Comparison of ENCODE assay signal across 1 cellular context in genomic region chr3:116265976-116266584, GRCh38.
A peak's percentile ranks its signal among the peaks of the same experiment; 100 is the strongest.
TF ChIP-seq lines count a peak whose summit lies in the region.

No MANE protein-coding gene starts in this region.

TF ChIP-seq in GM12878, 131 proteins besides CTCF, POLR2A, EP300 and RAD21 (continued from another document and continues in another):
- TF ChIP-seq ZNF24 (IDR thresholded peaks at IDR 0.05), result no peak
- TF ChIP-seq LARP7 (IDR thresholded peaks at IDR 0.05), result no peak
- TF ChIP-seq, protein P1, sequence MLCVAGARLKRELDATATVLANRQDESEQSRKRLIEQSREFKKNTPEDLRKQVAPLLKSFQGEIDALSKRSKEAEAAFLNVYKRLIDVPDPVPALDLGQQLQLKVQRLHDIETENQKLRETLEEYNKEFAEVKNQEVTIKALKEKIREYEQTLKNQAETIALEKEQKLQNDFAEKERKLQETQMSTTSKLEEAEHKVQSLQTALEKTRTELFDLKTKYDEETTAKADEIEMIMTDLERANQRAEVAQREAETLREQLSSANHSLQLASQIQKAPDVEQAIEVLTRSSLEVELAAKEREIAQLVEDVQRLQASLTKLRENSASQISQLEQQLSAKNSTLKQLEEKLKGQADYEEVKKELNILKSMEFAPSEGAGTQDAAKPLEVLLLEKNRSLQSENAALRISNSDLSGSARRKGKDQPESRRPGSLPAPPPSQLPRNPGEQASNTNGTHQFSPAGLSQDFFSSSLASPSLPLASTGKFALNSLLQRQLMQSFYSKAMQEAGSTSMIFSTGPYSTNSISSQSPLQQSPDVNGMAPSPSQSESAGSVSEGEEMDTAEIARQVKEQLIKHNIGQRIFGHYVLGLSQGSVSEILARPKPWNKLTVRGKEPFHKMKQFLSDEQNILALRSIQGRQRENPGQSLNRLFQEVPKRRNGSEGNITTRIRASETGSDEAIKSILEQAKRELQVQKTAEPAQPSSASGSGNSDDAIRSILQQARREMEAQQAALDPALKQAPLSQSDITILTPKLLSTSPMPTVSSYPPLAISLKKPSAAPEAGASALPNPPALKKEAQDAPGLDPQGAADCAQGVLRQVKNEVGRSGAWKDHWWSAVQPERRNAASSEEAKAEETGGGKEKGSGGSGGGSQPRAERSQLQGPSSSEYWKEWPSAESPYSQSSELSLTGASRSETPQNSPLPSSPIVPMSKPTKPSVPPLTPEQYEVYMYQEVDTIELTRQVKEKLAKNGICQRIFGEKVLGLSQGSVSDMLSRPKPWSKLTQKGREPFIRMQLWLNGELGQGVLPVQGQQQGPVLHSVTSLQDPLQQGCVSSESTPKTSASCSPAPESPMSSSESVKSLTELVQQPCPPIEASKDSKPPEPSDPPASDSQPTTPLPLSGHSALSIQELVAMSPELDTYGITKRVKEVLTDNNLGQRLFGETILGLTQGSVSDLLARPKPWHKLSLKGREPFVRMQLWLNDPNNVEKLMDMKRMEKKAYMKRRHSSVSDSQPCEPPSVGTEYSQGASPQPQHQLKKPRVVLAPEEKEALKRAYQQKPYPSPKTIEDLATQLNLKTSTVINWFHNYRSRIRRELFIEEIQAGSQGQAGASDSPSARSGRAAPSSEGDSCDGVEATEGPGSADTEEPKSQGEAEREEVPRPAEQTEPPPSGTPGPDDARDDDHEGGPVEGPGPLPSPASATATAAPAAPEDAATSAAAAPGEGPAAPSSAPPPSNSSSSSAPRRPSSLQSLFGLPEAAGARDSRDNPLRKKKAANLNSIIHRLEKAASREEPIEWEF (IDR thresholded peaks at IDR 0.05; ENCODE audit: insufficient replicate concordance, low read depth, low read length), result no peak
- 0 out of 2 replicates have a peak, but pooled peaks have one; percentile 33 for TF ChIP-seq CHD2 (IDR thresholded peaks at IDR 0.05; ENCODE audit: borderline replicate concordance, low read depth, low read length)
- TF ChIP-seq MTA2 (IDR thresholded peaks at IDR 0.05; ENCODE audit: low read depth), result peak; percentile 98
- TF ChIP-seq RFX5 (IDR thresholded peaks at IDR 0.05; ENCODE audit: low read depth, low read length), result no peak
- no peak for TF ChIP-seq SP1 (IDR thresholded peaks at IDR 0.05; ENCODE audit: low read depth, low read length)
- no peak for TF ChIP-seq POLR2AphosphoS2 (IDR thresholded peaks at IDR 0.05; ENCODE audit: low read depth, low read length)
- TF ChIP-seq FOS (IDR thresholded peaks at IDR 0.05; ENCODE audit: borderline replicate concordance, extremely low read depth, insufficient read length), result no peak
- TF ChIP-seq ZNF274 (IDR thresholded peaks at IDR 0.05; ENCODE audit: insufficient read depth, insufficient read length), result no peak
- TF ChIP-seq BCLAF1 (IDR thresholded peaks at IDR 0.05), result no peak
- TF ChIP-seq, protein P2, sequence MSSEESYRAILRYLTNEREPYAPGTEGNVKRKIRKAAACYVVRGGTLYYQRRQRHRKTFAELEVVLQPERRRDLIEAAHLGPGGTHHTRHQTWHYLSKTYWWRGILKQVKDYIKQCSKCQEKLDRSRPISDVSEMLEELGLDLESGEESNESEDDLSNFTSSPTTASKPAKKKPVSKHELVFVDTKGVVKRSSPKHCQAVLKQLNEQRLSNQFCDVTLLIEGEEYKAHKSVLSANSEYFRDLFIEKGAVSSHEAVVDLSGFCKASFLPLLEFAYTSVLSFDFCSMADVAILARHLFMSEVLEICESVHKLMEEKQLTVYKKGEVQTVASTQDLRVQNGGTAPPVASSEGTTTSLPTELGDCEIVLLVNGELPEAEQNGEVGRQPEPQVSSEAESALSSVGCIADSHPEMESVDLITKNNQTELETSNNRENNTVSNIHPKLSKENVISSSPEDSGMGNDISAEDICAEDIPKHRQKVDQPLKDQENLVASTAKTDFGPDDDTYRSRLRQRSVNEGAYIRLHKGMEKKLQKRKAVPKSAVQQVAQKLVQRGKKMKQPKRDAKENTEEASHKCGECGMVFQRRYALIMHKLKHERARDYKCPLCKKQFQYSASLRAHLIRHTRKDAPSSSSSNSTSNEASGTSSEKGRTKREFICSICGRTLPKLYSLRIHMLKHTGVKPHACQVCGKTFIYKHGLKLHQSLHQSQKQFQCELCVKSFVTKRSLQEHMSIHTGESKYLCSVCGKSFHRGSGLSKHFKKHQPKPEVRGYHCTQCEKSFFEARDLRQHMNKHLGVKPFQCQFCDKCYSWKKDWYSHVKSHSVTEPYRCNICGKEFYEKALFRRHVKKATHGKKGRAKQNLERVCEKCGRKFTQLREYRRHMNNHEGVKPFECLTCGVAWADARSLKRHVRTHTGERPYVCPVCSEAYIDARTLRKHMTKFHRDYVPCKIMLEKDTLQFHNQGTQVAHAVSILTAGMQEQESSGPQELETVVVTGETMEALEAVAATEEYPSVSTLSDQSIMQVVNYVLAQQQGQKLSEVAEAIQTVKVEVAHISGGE (CRISPR knock-in tag; IDR thresholded peaks at IDR 0.05), result no peak
- TF ChIP-seq NR2C2 (IDR thresholded peaks at IDR 0.05; ENCODE audit: borderline replicate concordance, control insufficient read depth, insufficient read length, low read depth), result no peak
- TF ChIP-seq, protein P3, sequence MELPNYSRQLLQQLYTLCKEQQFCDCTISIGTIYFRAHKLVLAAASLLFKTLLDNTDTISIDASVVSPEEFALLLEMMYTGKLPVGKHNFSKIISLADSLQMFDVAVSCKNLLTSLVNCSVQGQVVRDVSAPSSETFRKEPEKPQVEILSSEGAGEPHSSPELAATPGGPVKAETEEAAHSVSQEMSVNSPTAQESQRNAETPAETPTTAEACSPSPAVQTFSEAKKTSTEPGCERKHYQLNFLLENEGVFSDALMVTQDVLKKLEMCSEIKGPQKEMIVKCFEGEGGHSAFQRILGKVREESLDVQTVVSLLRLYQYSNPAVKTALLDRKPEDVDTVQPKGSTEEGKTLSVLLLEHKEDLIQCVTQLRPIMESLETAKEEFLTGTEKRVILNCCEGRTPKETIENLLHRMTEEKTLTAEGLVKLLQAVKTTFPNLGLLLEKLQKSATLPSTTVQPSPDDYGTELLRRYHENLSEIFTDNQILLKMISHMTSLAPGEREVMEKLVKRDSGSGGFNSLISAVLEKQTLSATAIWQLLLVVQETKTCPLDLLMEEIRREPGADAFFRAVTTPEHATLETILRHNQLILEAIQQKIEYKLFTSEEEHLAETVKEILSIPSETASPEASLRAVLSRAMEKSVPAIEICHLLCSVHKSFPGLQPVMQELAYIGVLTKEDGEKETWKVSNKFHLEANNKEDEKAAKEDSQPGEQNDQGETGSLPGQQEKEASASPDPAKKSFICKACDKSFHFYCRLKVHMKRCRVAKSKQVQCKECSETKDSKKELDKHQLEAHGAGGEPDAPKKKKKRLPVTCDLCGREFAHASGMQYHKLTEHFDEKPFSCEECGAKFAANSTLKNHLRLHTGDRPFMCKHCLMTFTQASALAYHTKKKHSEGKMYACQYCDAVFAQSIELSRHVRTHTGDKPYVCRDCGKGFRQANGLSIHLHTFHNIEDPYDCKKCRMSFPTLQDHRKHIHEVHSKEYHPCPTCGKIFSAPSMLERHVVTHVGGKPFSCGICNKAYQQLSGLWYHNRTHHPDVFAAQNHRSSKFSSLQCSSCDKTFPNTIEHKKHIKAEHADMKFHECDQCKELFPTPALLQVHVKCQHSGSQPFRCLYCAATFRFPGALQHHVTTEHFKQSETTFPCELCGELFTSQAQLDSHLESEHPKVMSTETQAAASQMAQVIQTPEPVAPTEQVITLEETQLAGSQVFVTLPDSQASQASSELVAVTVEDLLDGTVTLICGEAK (IDR thresholded peaks at IDR 0.05; ENCODE audit: borderline replicate concordance), result no peak
- TF ChIP-seq YY1 (IDR thresholded peaks at IDR 0.05; ENCODE audit: low read depth, low read length), result no peak
- TF ChIP-seq WRNIP1 (IDR thresholded peaks at IDR 0.05; ENCODE audit: borderline replicate concordance, low read depth, low read length), result no peak
- no peak for TF ChIP-seq FOXK2 (IDR thresholded peaks at IDR 0.05)
- TF ChIP-seq ETV6 (conservative IDR thresholded peaks at IDR 0.05 in 1 of 2, IDR thresholded peaks at IDR 0.05 in 1 of 2; ENCODE audit: borderline replicate concordance in 1 of 2, low read depth in 1 of 2), result no peak
- TF ChIP-seq ZZZ3 (IDR thresholded peaks at IDR 0.05; ENCODE audit: control insufficient read depth, insufficient read length, low read depth), result no peak
- no peak for TF ChIP-seq SMARCA5 (IDR thresholded peaks at IDR 0.05)
- peak; percentile 65 for TF ChIP-seq SMAD1 (IDR thresholded peaks at IDR 0.05; ENCODE audit: low read depth, partially characterized antibody)
- TF ChIP-seq PRDM15 (CRISPR knock-in tag; IDR thresholded peaks at IDR 0.05), result no peak
- TF ChIP-seq RBBP5 (conservative IDR thresholded peaks at IDR 0.05), result no peak
- no peak for TF ChIP-seq HDAC6 (IDR thresholded peaks at IDR 0.05; ENCODE audit: unreplicated experiment)
- no peak for TF ChIP-seq MLLT1 (IDR thresholded peaks at IDR 0.05)
- TF ChIP-seq BHLHE40 (IDR thresholded peaks at IDR 0.05; ENCODE audit: borderline replicate concordance in 1 of 2, low read depth in 2 of 2, low read length in 1 of 2), result peak; percentile 43 to 47; a peak in 2 of 4 replicates
- no peak for TF ChIP-seq PAX8 (IDR thresholded peaks at IDR 0.05)
- no peak for TF ChIP-seq CREB1 (IDR thresholded peaks at IDR 0.05; ENCODE audit: low read depth)
- peak; percentile 59 for TF ChIP-seq GATAD2B (conservative IDR thresholded peaks at IDR 0.05; ENCODE audit: low read depth)
- TF ChIP-seq IKZF1 (conservative IDR thresholded peaks at IDR 0.05), result peak; percentile 79
- TF ChIP-seq RUNX3 (IDR thresholded peaks at IDR 0.05; ENCODE audit: low read length), result no peak
- TF ChIP-seq, protein P4, sequence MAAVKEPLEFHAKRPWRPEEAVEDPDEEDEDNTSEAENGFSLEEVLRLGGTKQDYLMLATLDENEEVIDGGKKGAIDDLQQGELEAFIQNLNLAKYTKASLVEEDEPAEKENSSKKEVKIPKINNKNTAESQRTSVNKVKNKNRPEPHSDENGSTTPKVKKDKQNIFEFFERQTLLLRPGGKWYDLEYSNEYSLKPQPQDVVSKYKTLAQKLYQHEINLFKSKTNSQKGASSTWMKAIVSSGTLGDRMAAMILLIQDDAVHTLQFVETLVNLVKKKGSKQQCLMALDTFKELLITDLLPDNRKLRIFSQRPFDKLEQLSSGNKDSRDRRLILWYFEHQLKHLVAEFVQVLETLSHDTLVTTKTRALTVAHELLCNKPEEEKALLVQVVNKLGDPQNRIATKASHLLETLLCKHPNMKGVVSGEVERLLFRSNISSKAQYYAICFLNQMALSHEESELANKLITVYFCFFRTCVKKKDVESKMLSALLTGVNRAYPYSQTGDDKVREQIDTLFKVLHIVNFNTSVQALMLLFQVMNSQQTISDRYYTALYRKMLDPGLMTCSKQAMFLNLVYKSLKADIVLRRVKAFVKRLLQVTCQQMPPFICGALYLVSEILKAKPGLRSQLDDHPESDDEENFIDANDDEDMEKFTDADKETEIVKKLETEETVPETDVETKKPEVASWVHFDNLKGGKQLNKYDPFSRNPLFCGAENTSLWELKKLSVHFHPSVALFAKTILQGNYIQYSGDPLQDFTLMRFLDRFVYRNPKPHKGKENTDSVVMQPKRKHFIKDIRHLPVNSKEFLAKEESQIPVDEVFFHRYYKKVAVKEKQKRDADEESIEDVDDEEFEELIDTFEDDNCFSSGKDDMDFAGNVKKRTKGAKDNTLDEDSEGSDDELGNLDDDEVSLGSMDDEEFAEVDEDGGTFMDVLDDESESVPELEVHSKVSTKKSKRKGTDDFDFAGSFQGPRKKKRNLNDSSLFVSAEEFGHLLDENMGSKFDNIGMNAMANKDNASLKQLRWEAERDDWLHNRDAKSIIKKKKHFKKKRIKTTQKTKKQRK (IDR thresholded peaks at IDR 0.05; ENCODE audit: low read depth, low read length), result no peak
